In the genomic region with DNA sequence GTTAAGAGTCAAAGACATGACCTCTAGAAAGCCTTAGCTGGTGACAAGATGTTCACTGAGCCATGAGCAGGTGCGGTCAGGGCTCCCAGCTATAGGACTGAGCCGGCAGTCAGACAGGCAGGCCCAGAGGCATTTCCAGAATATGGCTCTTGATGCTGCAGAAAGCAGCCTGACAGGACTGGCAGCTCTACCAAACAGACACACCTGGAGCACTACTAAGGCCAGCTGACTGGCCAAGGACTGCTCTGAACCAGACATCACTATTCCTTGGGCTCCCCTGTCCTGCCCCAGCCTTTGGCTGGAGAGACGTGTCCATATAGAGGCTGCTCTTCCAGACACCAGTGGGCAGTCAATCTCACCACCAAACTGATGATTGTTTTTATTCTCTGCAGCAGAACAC, we compare ENCODE assay signal across 17 cellular contexts.
DNase-seq lines count a peak whose midpoint lies in the region; ATAC-seq and TF ChIP-seq lines count a peak whose summit lies in the region.
"Had no signal": no experiment of that assay in that cellular context is flagged by ENCODE, and none has a peak within 500 bp of the region (broad histone marks: within the 10 kb centered on the region; RNA-seq: fewer than 3 reads in every experiment).

No MANE protein-coding gene starts in this region.

- no peak overlapping the region for H3K27ac Mint-ChIP-seq in GM23338

- H3K27me3 ChIP-seq in GM23338 (ENCODE audit: insufficient read depth) = no peaks in the 10 kb centered on the region
- H3K27me3 ChIP-seq in Panc1 (ENCODE audit: control insufficient read depth, insufficient read depth, low read length) = no peaks in the 10 kb centered on the region
- H3K27me3 ChIP-seq in foreskin keratinocyte = no peaks in the 10 kb centered on the region
- H3K27me3 ChIP-seq in skeletal muscle tissue (ENCODE audit: control insufficient read depth in 3 of 3, insufficient read depth in 3 of 3, low read length in 3 of 3) = no peaks in the 10 kb centered on the region
- H3K27me3 ChIP-seq: BE2C, Peyer's patch had no signal

- peaks cover 2% of the 10 kb centered on the region for H3K27me3 Mint-ChIP-seq in GM23338 (ENCODE audit: insufficient read depth, low read depth, poor library complexity)

- H3K79me2 ChIP-seq in GM23338 (replicated peaks; ENCODE audit: insufficient read depth) = no peaks in the 10 kb centered on the region

- no peaks in the 10 kb centered on the region for H3K9me3 Mint-ChIP-seq in GM23338

- no peaks in the 10 kb centered on the region for H4K20me1 ChIP-seq in GM23338 (replicated peaks; ENCODE audit: insufficient read depth)

- H3K4me1 ChIP-seq in GM23338 (ENCODE audit: insufficient read depth) (peaks cover 5% of the 10 kb centered on the region; the same call in 1 of the 2 replicates), Panc1 (ENCODE audit: control insufficient read depth, insufficient read depth, low read length) (no peaks in the 10 kb centered on the region), foreskin keratinocyte (no peaks in the 10 kb centered on the region), skeletal muscle tissue (ENCODE audit: control insufficient read depth in 3 of 3, insufficient read depth in 3 of 3, low read length in 3 of 3) (peaks cover 0 to 3% (median 0%) of the 10 kb centered on the region in 3 donors)
- H3K4me1 ChIP-seq: BE2C, Peyer's patch had no signal

- intact Hi-C loops in Panc1 (cut with micrococcal nuclease; ENCODE audit: unreplicated experiment) = no loop called here

- DNase-seq in GM23338 (ENCODE audit: low spot score) (no peak), Panc1 (ENCODE audit: low read depth, low spot score) (no peak), foreskin keratinocyte (no peak), HuH-7 (ENCODE audit: low spot score) (no peak), iPS-NIHi7 (ENCODE audit: extremely low spot score) (no peak), NCI-H2107 (lab: John Stamatoyannopoulos, UW) (no peak)
- DNase-seq: BE2C, DMS53, GF-D8, KBM-7, NCI-H1092, NCI-H1436, NCI-H187 treated with DMSO at 0.1 percent for 48 hours, NCI-H226, NCI-H524 treated with DMSO at 0.1 percent for 48 hours, Peyer's patch had no signal

- H3K9me3 ChIP-seq in Panc1 (ENCODE audit: control insufficient read depth, insufficient read depth, low read depth, low read length) (no peaks in the 10 kb centered on the region), skeletal muscle tissue (ENCODE audit: control insufficient read depth in 3 of 3, low read length in 3 of 3) (no peaks in the 10 kb centered on the region)
- H3K9me3 ChIP-seq: BE2C, Peyer's patch had no signal

- no peak overlapping the region for H2AFZ ChIP-seq in GM23338

- H3K36me3 ChIP-seq in GM23338 (ENCODE audit: insufficient read depth) (no peaks in the 10 kb centered on the region), Panc1 (ENCODE audit: control insufficient read depth, insufficient read depth, low read length) (no peaks in the 10 kb centered on the region), skeletal muscle tissue (ENCODE audit: control insufficient read depth in 3 of 3, insufficient read depth in 3 of 3, low read length in 3 of 3) (peaks cover 87 to 97% (median 92%) of the 10 kb centered on the region in 3 donors)
- H3K36me3 ChIP-seq: BE2C, Peyer's patch had no signal

- TF ChIP-seq CTCF in GM23338 (conservative IDR thresholded peaks at IDR 0.05; ENCODE audit: low read depth in 2 of 2) (no peak), Panc1 (IDR thresholded peaks at IDR 0.05) (no peak), foreskin keratinocyte (conservative IDR thresholded peaks at IDR 0.05) (no peak)

- no peaks in the 10 kb centered on the region for H3F3A ChIP-seq in GM23338 (replicated peaks; ENCODE audit: low read depth)

- no TSS peak for BruUV-seq in Panc1 (replicated peaks; lab: Mats Ljungman, UMichigan)

- no peak overlapping the region for H3K4me2 ChIP-seq in GM23338

- in situ Hi-C loops in Panc1 (cut with HindIII; ENCODE audit: low pct_unique_long_range_greater_than_20kb, low sequenced_read_pairs) = no loop called here

- peaks cover 3% of the 10 kb centered on the region; the same call in 1 of the 3 replicates for H3K4me1 Mint-ChIP-seq in GM23338

- H3K9ac ChIP-seq in skeletal muscle tissue (ENCODE audit: low read depth in 1 of 3, low read length in 3 of 3) = no peak overlapping the region

- peaks cover 5% of the 10 kb centered on the region; the same call in 1 of the 2 replicates for H3K9me2 ChIP-seq in GM23338 (ENCODE audit: insufficient read depth)

- H3K4me3 ChIP-seq in GM23338 = no peak overlapping the region
- H3K4me3 ChIP-seq in Panc1 (ENCODE audit: low read depth in 2 of 2, low read length in 2 of 2) = no peak overlapping the region
- H3K4me3 ChIP-seq in skeletal muscle tissue (ENCODE audit: low read length in 3 of 3) = no peak overlapping the region
- H3K4me3 ChIP-seq: Peyer's patch had no signal

- H3K27ac ChIP-seq in GM23338 (ENCODE audit: low read depth) = no peak overlapping the region
- H3K27ac ChIP-seq in Panc1 (ENCODE audit: low read length) = no peak overlapping the region
- no peak overlapping the region for H3K27ac ChIP-seq in foreskin keratinocyte
- H3K27ac ChIP-seq in skeletal muscle tissue (ENCODE audit: low read depth, low read length) = peak overlapping the region; percentile 20
- H3K27ac ChIP-seq: Peyer's patch had no signal

- ATAC-seq in GM23338 (peak; percentile 38; the same call in 2 of the 3 replicates), Panc1 (peak; percentile 58; the same call in 1 of the 2 replicates), foreskin keratinocyte (peak; percentile 25)

- CTCF ChIA-PET in Panc1 (lab: Charles Lee) = no interaction called here

- no peaks in the 10 kb centered on the region for H3K36me3 Mint-ChIP-seq in GM23338 (ENCODE audit: low read depth)

- POLR2A ChIA-PET in Panc1 (lab: Charles Lee) = no interaction called here

- H3K4me3 Mint-ChIP-seq in GM23338 = no peak overlapping the region

TF ChIP-seq in GM23338, 12 proteins besides CTCF, POLR2A, EP300 and RAD21:
- no peak for TF ChIP-seq CREB1 (CRISPR knock-in tag; IDR thresholded peaks at IDR 0.05; ENCODE audit: low read depth)
- TF ChIP-seq, protein P1, sequence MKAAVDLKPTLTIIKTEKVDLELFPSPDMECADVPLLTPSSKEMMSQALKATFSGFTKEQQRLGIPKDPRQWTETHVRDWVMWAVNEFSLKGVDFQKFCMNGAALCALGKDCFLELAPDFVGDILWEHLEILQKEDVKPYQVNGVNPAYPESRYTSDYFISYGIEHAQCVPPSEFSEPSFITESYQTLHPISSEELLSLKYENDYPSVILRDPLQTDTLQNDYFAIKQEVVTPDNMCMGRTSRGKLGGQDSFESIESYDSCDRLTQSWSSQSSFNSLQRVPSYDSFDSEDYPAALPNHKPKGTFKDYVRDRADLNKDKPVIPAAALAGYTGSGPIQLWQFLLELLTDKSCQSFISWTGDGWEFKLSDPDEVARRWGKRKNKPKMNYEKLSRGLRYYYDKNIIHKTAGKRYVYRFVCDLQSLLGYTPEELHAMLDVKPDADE (IDR thresholded peaks at IDR 0.05) = no peak
- no peak for TF ChIP-seq ZNF331 (CRISPR knock-in tag; IDR thresholded peaks at IDR 0.05; ENCODE audit: low read depth)
- no peak for TF ChIP-seq EZH2phosphoT487 (IDR thresholded peaks at IDR 0.05; ENCODE audit: unreplicated experiment)
- TF ChIP-seq POLR2AphosphoS5 (IDR thresholded peaks at IDR 0.05; ENCODE audit: low read depth) = no peak
